6 cellular contexts compared by ENCODE assay signal in genomic region chr2:203066519-203067091, GRCh38. TPM values are rescaled to one million over a fixed set of nuclear protein-coding genes. Genes with fewer than 3 reads are reported as not detected.
A peak's percentile ranks its signal among the peaks of the same experiment; 100 is the strongest.
DNase-seq lines count a peak whose midpoint lies in the region; ATAC-seq, FAIRE-seq and TF ChIP-seq lines count a peak whose summit lies in the region.
"Not testable (repeated sequence)": the region's sequence is repeated elsewhere in the genome, so short reads cannot be mapped to it uniquely, and the experiment has no call there.

No MANE protein-coding gene starts in this region.

- H3K27ac Mint-ChIP-seq in CD14-positive monocyte: peak overlapping the region in 1 of 7 donors; percentile 42
- not testable (repeated sequence) for H3K27ac Mint-ChIP-seq in GM23338; endothelial cell (ENCODE audit: unreplicated experiment)

- H3K27me3 ChIP-seq in GM23338 (ENCODE audit: insufficient read depth); mesendoderm (ENCODE audit: insufficient read depth, low read length, poor library complexity): not testable (repeated sequence)

- not testable (repeated sequence) for H3K9ac ChIP-seq in kidney (ENCODE audit: low read length in 2 of 2); mesendoderm (ENCODE audit: low read length)

- DNase-seq in CD14-positive monocyte (ENCODE audit: low spot score) (peak; percentile 43), GM23338 (ENCODE audit: low spot score) (peak; percentile 13), kidney (peak; percentile 57), mesendoderm (peak; percentile 56)
- DNase-seq in endothelial cell (ENCODE audit: low spot score): not testable (repeated sequence)

- intact Hi-C loops in CD14-positive monocyte (cut with micrococcal nuclease); kidney (cut with DNase I): not testable (repeated sequence)

- not testable (repeated sequence) for H4K20me1 ChIP-seq in GM23338 (replicated peaks; ENCODE audit: insufficient read depth)

- ATAC-seq in GM23338: not testable (repeated sequence)

- H2AFZ ChIP-seq in GM23338: not testable (repeated sequence)

- H3K9me3 ChIP-seq in HEK293 (ENCODE audit: control insufficient read depth, insufficient read depth, low read depth, low read length); kidney (ENCODE audit: control insufficient read depth in 1 of 2, low read length in 2 of 2): not testable (repeated sequence)

- H3K9me2 ChIP-seq in GM23338 (ENCODE audit: insufficient read depth): not testable (repeated sequence)

- H2BK15ac ChIP-seq in mesendoderm (replicated peaks; ENCODE audit: low read depth): not testable (repeated sequence)

- not testable (repeated sequence) for H3K18ac ChIP-seq in mesendoderm (ENCODE audit: low read length)

- FAIRE-seq in kidney (lab: Jason Lieb, UNC): not testable (repeated sequence)

- H4K5ac ChIP-seq in mesendoderm (ENCODE audit: low read length): not testable (repeated sequence)

- not testable (repeated sequence) for TF ChIP-seq CTCF in CD14-positive monocyte (IDR thresholded peaks at IDR 0.05); GM23338 (conservative IDR thresholded peaks at IDR 0.05; ENCODE audit: low read depth in 2 of 2); HEK293 (tag by site-specific recombination; IDR thresholded peaks at IDR 0.05); endothelial cell (IDR thresholded peaks at IDR 0.05; ENCODE audit: unreplicated experiment); kidney (IDR thresholded peaks at IDR 0.05; ENCODE audit: borderline replicate concordance, extremely low read depth, insufficient read depth)

- H2BK5ac ChIP-seq in mesendoderm (ENCODE audit: low read length): not testable (repeated sequence)

- H3K36me3 ChIP-seq in GM23338 (ENCODE audit: insufficient read depth); mesendoderm (ENCODE audit: control insufficient read depth, insufficient read depth, low read length): not testable (repeated sequence)
- H3K36me3 ChIP-seq in HEK293 (ENCODE audit: control insufficient read depth in 2 of 2, insufficient read depth in 1 of 2, low read length in 2 of 2): peaks cover 7 to 26% of the 10 kb centered on the region in 2 experiments; a peak in 2 of 3 replicates
- H3K36me3 ChIP-seq in kidney (ENCODE audit: control insufficient read depth in 1 of 2, insufficient read depth in 2 of 2, low read length in 2 of 2): peaks cover 6 to 16% of the 10 kb centered on the region in 2 donors

- H3K9me3 Mint-ChIP-seq in CD14-positive monocyte (peaks cover 0 to 11% (median 6%) of the 10 kb centered on the region in 7 donors), GM23338 (peaks cover 16% of the 10 kb centered on the region)
- not testable (repeated sequence) for H3K9me3 Mint-ChIP-seq in endothelial cell (ENCODE audit: unreplicated experiment)

- not testable (repeated sequence) for H3K27ac ChIP-seq in GM23338 (ENCODE audit: low read depth); HEK293 (ENCODE audit: extremely low read depth, low read depth, low read length); kidney (ENCODE audit: low read depth in 2 of 2, low read length in 2 of 2); mesendoderm (ENCODE audit: low read depth, low read length)

- WGBS in mesendoderm (ENCODE audit: extremely low coverage, insufficient coverage, low lambda C conversion rate): no CpG with 5 or more reads among the region's 36 CpGs

- H3K4me3 Mint-ChIP-seq in CD14-positive monocyte (peak overlapping the region in 1 of 2 donors; percentile 45), endothelial cell (ENCODE audit: unreplicated experiment) (peak overlapping the region; percentile 51)
- H3K4me3 Mint-ChIP-seq in GM23338: not testable (repeated sequence)

- not testable (repeated sequence) for H3K79me2 ChIP-seq in GM23338 (replicated peaks; ENCODE audit: insufficient read depth); mesendoderm (ENCODE audit: control insufficient read depth, insufficient read depth, low read length)

- H3K79me1 ChIP-seq in mesendoderm (ENCODE audit: low read length): not testable (repeated sequence)

- CTCF ChIA-PET in HEK293 (lab: Yijun Ruan, JAX): not testable (repeated sequence)

- H3K36me3 Mint-ChIP-seq in CD14-positive monocyte (peaks cover 23 to 30% of the 10 kb centered on the region in 2 donors), GM23338 (ENCODE audit: low read depth) (peaks cover 33% of the 10 kb centered on the region), endothelial cell (ENCODE audit: low read depth, unreplicated experiment) (peaks cover 27% of the 10 kb centered on the region)

- H2AK5ac ChIP-seq in mesendoderm (ENCODE audit: low read length): not testable (repeated sequence)

- not testable (repeated sequence) for H3K4me2 ChIP-seq in GM23338; mesendoderm (ENCODE audit: low read length)

- H3F3A ChIP-seq in GM23338 (replicated peaks; ENCODE audit: low read depth): not testable (repeated sequence)

- H3K4ac ChIP-seq in mesendoderm (ENCODE audit: low read depth, low read length): not testable (repeated sequence)

- not testable (repeated sequence) for H3K4me3 ChIP-seq in GM23338; HEK293 (ENCODE audit: low read depth, low read length); kidney (ENCODE audit: low read length in 2 of 2); mesendoderm (ENCODE audit: low read length)

- not testable (repeated sequence) for H4K8ac ChIP-seq in mesendoderm (ENCODE audit: low read depth, low read length)

- not testable (repeated sequence) for H2BK120ac ChIP-seq in mesendoderm (ENCODE audit: low read depth, low read length)

- H3K56ac ChIP-seq in mesendoderm (ENCODE audit: low read length): not testable (repeated sequence)

- not testable (repeated sequence) for H3K4me1 Mint-ChIP-seq in CD14-positive monocyte; GM23338; endothelial cell (ENCODE audit: unreplicated experiment)

- POLR2A ChIA-PET in HEK293 (lab: Yijun Ruan, JAX): not testable (repeated sequence)

- not testable (repeated sequence) for H3K23ac ChIP-seq in mesendoderm (ENCODE audit: low read length)

- not testable (repeated sequence) for H3K4me1 ChIP-seq in GM23338 (ENCODE audit: insufficient read depth); HEK293 (ENCODE audit: control insufficient read depth, insufficient read depth, low read length); kidney (ENCODE audit: control insufficient read depth in 1 of 2, insufficient read depth in 1 of 2, low read depth in 1 of 2, low read length in 2 of 2); mesendoderm (ENCODE audit: control insufficient read depth, low read depth, low read length)

- H3K27me3 Mint-ChIP-seq in CD14-positive monocyte (ENCODE audit: low read depth in 3 of 3); GM23338 (ENCODE audit: insufficient read depth, low read depth, poor library complexity); endothelial cell (ENCODE audit: unreplicated experiment): not testable (repeated sequence)

TF ChIP-seq in HEK293, 187 proteins besides CTCF, POLR2A, EP300 and RAD21:
- peak; percentile 16 for TF ChIP-seq SETDB1 (IDR thresholded peaks at IDR 0.05; ENCODE audit: insufficient read length, low read length)
TF ChIP-seq in HEK293: peak in this region for 1; not testable (repeated sequence) for 186.

RNA-seq across cellular contexts. Expression of gene NBEAL1, which starts 51.9 kb away (rescaled TPM):
- polyA plus RNA-seq in CD14-positive monocyte (1 to 10 TPM; 2.5 to 5.3 TPM), GM23338 (2016; fragmentation: Nextera tagmentation; extraction: Ambion mirVana) (17.6 and 21.8 TPM in 2 replicates), kidney (ENCODE audit: insufficient read depth, low read depth, low replicate concordance) (6.5 TPM)
- total RNA-seq in GM23338 (2014; rRNA removed; shearing (Covaris generic)): 11.6 and 13.3 TPM in 2 replicates
- total RNA-seq in endothelial cell (ENCODE audit: unreplicated experiment) (11.6 TPM), kidney (39.3 TPM)
- 11.9 TPM for polyA plus RNA-seq in mesendoderm (2013, experiment 1 of 2)
- polyA plus RNA-seq in mesendoderm (2013, experiment 2 of 2): 12.9 TPM
